ENCODE assay signal across 2 cellular contexts in genomic region chr22:38070250-38070921, GRCh38.
TF ChIP-seq lines count a peak whose summit lies in the region.

No MANE protein-coding gene starts in this region.

TF ChIP-seq in SK-N-SH, 30 proteins besides CTCF, POLR2A, EP300 and RAD21 (continued from another document):
- TF ChIP-seq IRF3 (IDR thresholded peaks at IDR 0.05; ENCODE audit: low read depth, low read length): no peak
- TF ChIP-seq JUND (IDR thresholded peaks at IDR 0.05): no peak
- no peak for TF ChIP-seq PBX3 (IDR thresholded peaks at IDR 0.05)
- TF ChIP-seq REST (IDR thresholded peaks at IDR 0.05; ENCODE audit: low read depth, low read length): no peak
- no peak for TF ChIP-seq FOXM1 (IDR thresholded peaks at IDR 0.05; ENCODE audit: low read depth)
- no peak for TF ChIP-seq ELF1 (IDR thresholded peaks at IDR 0.05)
- no peak for TF ChIP-seq GABPA (IDR thresholded peaks at IDR 0.05; ENCODE audit: low read depth)
- no peak for TF ChIP-seq RFX5 (IDR thresholded peaks at IDR 0.05; ENCODE audit: low read length)
- no peak for TF ChIP-seq RXRA (IDR thresholded peaks at IDR 0.05; ENCODE audit: borderline replicate concordance, low read depth)
- TF ChIP-seq EZH2phosphoT487 (IDR thresholded peaks at IDR 0.05; ENCODE audit: borderline replicate concordance, low read depth): no peak
- TF ChIP-seq TAF1 (IDR thresholded peaks at IDR 0.05; ENCODE audit: borderline replicate concordance, low read depth, low read length): no peak
- no peak for TF ChIP-seq YY1 (IDR thresholded peaks at IDR 0.05; ENCODE audit: low read depth)
- TF ChIP-seq TCF12 (IDR thresholded peaks at IDR 0.05): no peak
- no peak for TF ChIP-seq NRF1 (IDR thresholded peaks at IDR 0.05; ENCODE audit: low read depth, low read length)
- TF ChIP-seq RCOR1 (IDR thresholded peaks at IDR 0.05; ENCODE audit: low read length): no peak
- no peak for TF ChIP-seq SIN3A (IDR thresholded peaks at IDR 0.05; ENCODE audit: borderline replicate concordance, low read depth, low read length)

TF ChIP-seq in SK-N-SH treated with all-trans-retinoic acid at 6 μM for 48 hours, 23 proteins besides CTCF, POLR2A, EP300 and RAD21 (continued from another document):
- no peak for TF ChIP-seq PATZ1 (CRISPR knock-in tag; IDR thresholded peaks at IDR 0.05; ENCODE audit: borderline replicate concordance)
- TF ChIP-seq ESRRG (CRISPR knock-in tag; IDR thresholded peaks at IDR 0.05): no peak
- no peak for TF ChIP-seq CSDC2 (CRISPR knock-in tag; IDR thresholded peaks at IDR 0.05)
